8 cellular contexts compared by ENCODE assay signal in the genomic region with DNA sequence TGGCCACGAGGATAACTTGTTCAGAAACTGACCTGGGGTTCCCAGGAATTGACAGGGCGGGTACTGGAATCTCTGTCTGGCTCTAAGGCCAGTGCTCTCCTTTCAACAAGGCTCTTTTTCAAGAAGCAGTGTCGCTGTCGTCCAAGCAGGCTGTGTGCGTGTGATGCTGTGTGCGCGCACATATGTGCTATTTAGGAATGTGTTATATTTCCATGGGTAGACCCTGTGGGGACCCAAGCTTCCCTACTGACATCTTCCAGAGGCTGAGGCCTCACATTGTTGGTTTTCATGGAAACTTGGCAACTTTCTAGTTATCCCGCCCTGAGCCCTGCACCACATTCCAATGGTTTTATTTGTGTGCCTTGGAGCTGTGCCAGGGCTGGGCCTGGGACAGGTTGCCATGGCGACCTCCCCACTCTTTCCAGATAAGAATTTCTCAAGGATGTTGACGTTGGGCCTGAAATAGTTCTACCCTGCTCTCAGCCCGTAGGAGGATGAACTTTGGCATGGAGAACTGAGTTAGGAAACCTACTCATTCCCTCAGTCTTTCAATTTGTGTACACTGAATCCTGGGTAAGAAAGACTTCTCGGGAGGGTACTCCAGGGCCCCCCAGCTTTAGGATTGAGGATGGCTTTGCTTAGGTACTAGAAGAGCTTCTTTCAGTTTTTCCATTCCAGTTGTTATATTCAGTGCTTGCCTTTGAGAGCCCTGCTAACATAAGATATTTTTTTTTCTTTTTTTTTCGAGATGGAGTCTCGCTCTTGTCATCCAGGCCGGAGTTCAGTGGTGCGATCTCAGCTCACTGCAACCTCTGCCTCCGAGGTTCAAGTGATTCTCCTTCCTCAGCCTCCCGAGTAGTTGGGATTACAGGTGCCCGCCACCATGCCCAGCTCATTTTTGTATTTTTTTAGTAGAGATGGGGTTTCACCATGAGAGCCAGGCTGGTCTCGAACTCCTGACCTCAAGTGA. TPM values are rescaled to one million over a fixed set of nuclear protein-coding genes. Genes with fewer than 3 reads are reported as not detected.
DNase-seq lines count a peak whose midpoint lies in the region; ATAC-seq and TF ChIP-seq lines count a peak whose summit lies in the region.

No MANE protein-coding gene starts in this region.

- no peaks in the 10 kb centered on the region for H3F3A ChIP-seq in MM.1S (ENCODE audit: insufficient read depth, low read length)

- H3K9me2 ChIP-seq in MM.1S (replicated peaks; ENCODE audit: insufficient read depth, low read length), result no peaks in the 10 kb centered on the region

- H3K36me3 Mint-ChIP-seq in neural crest cell (ENCODE audit: low read depth), result no peaks in the 10 kb centered on the region
- H3K36me3 Mint-ChIP-seq in activated naive CD8-positive, alpha-beta T cell treated with anti-CD3 and anti-CD28 coated beads, Interleukin-2, amount 50 U/mL, for 24 hours (ENCODE audit: low read depth), result no peaks in the 10 kb centered on the region

- H3K4me3 ChIP-seq in fibroblast of the aortic adventitia (ENCODE audit: low read depth, low read length), result peak overlapping the region; percentile 28
- no peak overlapping the region for H3K4me3 ChIP-seq in MM.1S (ENCODE audit: low read length)

- no peaks in the 10 kb centered on the region for H3K9me3 ChIP-seq in MM.1S (replicated peaks; ENCODE audit: insufficient read depth, low read length)

- H3K9me3 Mint-ChIP-seq in neural crest cell, result no peaks in the 10 kb centered on the region
- no peaks in the 10 kb centered on the region for H3K9me3 Mint-ChIP-seq in activated naive CD8-positive, alpha-beta T cell treated with anti-CD3 and anti-CD28 coated beads, Interleukin-2, amount 50 U/mL, for 24 hours

- no peaks in the 10 kb centered on the region for H3K36me3 ChIP-seq in MM.1S (replicated peaks; ENCODE audit: insufficient read depth, low read length)

- TF ChIP-seq CTCF in fibroblast of the aortic adventitia (IDR thresholded peaks at IDR 0.05; ENCODE audit: insufficient read depth, low read length) (no peak), neural crest cell (conservative IDR thresholded peaks at IDR 0.05) (no peak), MM.1S (IDR thresholded peaks at IDR 0.05; ENCODE audit: low read length) (no peak)

- no peak overlapping the region for H3K4me2 ChIP-seq in MM.1S (ENCODE audit: low read depth, low read length)

- H3K4me3 Mint-ChIP-seq in neural crest cell, result no peak overlapping the region
- no peak overlapping the region for H3K4me3 Mint-ChIP-seq in activated naive CD8-positive, alpha-beta T cell treated with anti-CD3 and anti-CD28 coated beads, Interleukin-2, amount 50 U/mL, for 24 hours

- H2AFZ ChIP-seq in MM.1S (ENCODE audit: low read length), result no peak overlapping the region

- peak overlapping the region; percentile 5 for H3K27ac Mint-ChIP-seq in neural crest cell (ENCODE audit: unreplicated experiment)
- H3K27ac Mint-ChIP-seq in activated naive CD8-positive, alpha-beta T cell treated with anti-CD3 and anti-CD28 coated beads, Interleukin-2, amount 50 U/mL, for 24 hours, result no peak overlapping the region

- H3K27ac ChIP-seq in MM.1S (ENCODE audit: low read length), result no peak overlapping the region

- no peaks in the 10 kb centered on the region for H4K20me1 ChIP-seq in MM.1S (ENCODE audit: insufficient read depth, low read length)

- no peak overlapping the region for H3K9ac ChIP-seq in MM.1S (ENCODE audit: low read length)

- H3K4me1 Mint-ChIP-seq in neural crest cell, result peaks cover 19% of the 10 kb centered on the region
- no peaks in the 10 kb centered on the region for H3K4me1 Mint-ChIP-seq in activated naive CD8-positive, alpha-beta T cell treated with anti-CD3 and anti-CD28 coated beads, Interleukin-2, amount 50 U/mL, for 24 hours

- H3K27me3 ChIP-seq in MM.1S (replicated peaks; ENCODE audit: insufficient read depth, low read length), result no peaks in the 10 kb centered on the region

- peak; percentile 99 for DNase-seq in GM04504 (ENCODE audit: low read depth)
- DNase-seq in fibroblast of the aortic adventitia (ENCODE audit: low read depth), result peak; percentile 100
- DNase-seq in neural crest cell (ENCODE audit: low read depth, low spot score), result no peak
- no peak for DNase-seq in MM.1S
- no peak for DNase-seq in cerebellar nuclear complex (lab: John Stamatoyannopoulos, UW)
- no peak for DNase-seq in activated naive CD8-positive, alpha-beta T cell treated with anti-CD3 and anti-CD28 coated beads, Interleukin-2, amount 50 U/mL, for 24 hours

- H3K27me3 Mint-ChIP-seq in neural crest cell (ENCODE audit: low read depth), result no peaks in the 10 kb centered on the region
- H3K27me3 Mint-ChIP-seq in activated naive CD8-positive, alpha-beta T cell treated with anti-CD3 and anti-CD28 coated beads, Interleukin-2, amount 50 U/mL, for 24 hours, result no peaks in the 10 kb centered on the region

- H3K4me1 ChIP-seq in MM.1S (ENCODE audit: low read length), result no peaks in the 10 kb centered on the region

- ATAC-seq in SK-N-SH treated with all-trans-retinoic acid at 6 μM for 48 hours (peak; percentile 81), HG03460 (IDR thresholded peaks at IDR 0.05; ENCODE audit: unreplicated experiment) (no peak)
- no peak for ATAC-seq in activated naive CD8-positive, alpha-beta T cell treated with anti-CD3 and anti-CD28 coated beads, Interleukin-2, amount 50 U/mL, for 24 hours

- H3K79me2 ChIP-seq in MM.1S (ENCODE audit: low read length), result no peaks in the 10 kb centered on the region

TF ChIP-seq in SK-N-SH treated with all-trans-retinoic acid at 6 μM for 48 hours, 23 proteins besides CTCF, POLR2A, EP300 and RAD21:
- TF ChIP-seq ZNF70 (CRISPR knock-in tag; IDR thresholded peaks at IDR 0.05), result no peak
- 0 out of 2 replicates have a peak, but pooled peaks have one; percentile 16 for TF ChIP-seq SNAI2 (CRISPR knock-in tag; IDR thresholded peaks at IDR 0.05)
- TF ChIP-seq ISL1 (CRISPR knock-in tag; IDR thresholded peaks at IDR 0.05), result 0 out of 2 replicates have a peak, but pooled peaks have one; percentile 14
- TF ChIP-seq, protein P1, sequence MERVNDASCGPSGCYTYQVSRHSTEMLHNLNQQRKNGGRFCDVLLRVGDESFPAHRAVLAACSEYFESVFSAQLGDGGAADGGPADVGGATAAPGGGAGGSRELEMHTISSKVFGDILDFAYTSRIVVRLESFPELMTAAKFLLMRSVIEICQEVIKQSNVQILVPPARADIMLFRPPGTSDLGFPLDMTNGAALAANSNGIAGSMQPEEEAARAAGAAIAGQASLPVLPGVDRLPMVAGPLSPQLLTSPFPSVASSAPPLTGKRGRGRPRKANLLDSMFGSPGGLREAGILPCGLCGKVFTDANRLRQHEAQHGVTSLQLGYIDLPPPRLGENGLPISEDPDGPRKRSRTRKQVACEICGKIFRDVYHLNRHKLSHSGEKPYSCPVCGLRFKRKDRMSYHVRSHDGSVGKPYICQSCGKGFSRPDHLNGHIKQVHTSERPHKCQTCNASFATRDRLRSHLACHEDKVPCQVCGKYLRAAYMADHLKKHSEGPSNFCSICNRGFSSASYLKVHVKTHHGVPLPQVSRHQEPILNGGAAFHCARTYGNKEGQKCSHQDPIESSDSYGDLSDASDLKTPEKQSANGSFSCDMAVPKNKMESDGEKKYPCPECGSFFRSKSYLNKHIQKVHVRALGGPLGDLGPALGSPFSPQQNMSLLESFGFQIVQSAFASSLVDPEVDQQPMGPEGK (CRISPR knock-in tag; IDR thresholded peaks at IDR 0.05; ENCODE audit: borderline replicate concordance), result peak; percentile 43; the same call in 1 of the 2 replicates

RNA-seq across cellular contexts. Expression of a gene that starts 38.8 kb away (rescaled TPM):
- 86.4 and 127 TPM in 2 replicates for total RNA-seq in fibroblast of the aortic adventitia (ENCODE audit: low replicate concordance)
- total RNA-seq in neural crest cell, result 219 and 228 TPM in 2 replicates

RNA-seq across cellular contexts. Expression of a gene that starts 59.3 kb away (rescaled TPM):
- total RNA-seq in fibroblast of the aortic adventitia (ENCODE audit: low replicate concordance) (133 and 134 TPM in 2 replicates), neural crest cell (178 and 189 TPM in 2 replicates)

Comparison
In these comparisons a context has a peak if more than half of its experiments do, and no peak if none do; other contexts are left out.
1. DNase-seq: peak in GM04504 (single experiment) and fibroblast of the aortic adventitia (single experiment); none in neural crest cell (single experiment), MM.1S (single experiment), cerebellar nuclear complex (0 of 2) and activated naive CD8-positive, alpha-beta T cell treated with anti-CD3 and anti-CD28 coated beads, Interleukin-2, amount 50 U/mL, for 24 hours (single experiment).